18 cellular contexts compared by ENCODE assay signal in the genomic region with DNA sequence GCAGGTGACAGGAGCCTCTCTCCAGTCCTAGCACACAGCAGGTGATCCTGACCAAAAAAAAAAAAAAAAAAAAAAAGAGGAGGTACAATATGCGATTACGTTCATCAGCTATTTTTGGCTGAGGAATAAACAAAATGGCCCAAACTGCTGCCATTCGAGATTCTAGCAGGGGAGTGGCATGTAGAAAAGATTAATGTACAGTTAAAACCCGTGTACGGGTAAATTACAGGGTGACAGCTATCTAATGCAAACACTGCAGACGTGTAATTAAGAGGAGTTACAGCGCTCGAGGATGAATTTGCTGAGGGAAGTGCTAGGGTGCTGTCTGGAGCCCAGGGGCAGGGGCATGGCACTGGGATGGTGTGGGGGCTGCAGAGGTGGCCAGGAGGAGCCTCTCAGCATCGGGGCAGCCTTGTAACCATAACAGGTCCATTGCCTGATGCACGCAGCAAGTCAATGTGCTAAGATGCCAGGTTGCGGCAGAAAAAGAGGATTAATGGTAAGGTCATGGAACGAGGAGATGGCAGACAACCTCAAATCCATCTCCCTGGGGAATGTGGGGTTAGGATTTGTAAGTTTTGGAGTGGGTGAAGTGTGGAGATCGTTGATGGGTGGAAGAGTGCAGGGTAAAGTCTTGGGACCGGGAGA. TPM values are rescaled to one million over a fixed set of nuclear protein-coding genes. Genes with fewer than 3 reads are reported as not detected.
DNase-seq lines count a peak whose midpoint lies in the region; ATAC-seq and TF ChIP-seq lines count a peak whose summit lies in the region.
"Had no signal": no experiment of that assay in that cellular context is flagged by ENCODE, and none has a peak within 500 bp of the region (broad histone marks: within the 10 kb centered on the region; RNA-seq: fewer than 3 reads in every experiment).

No MANE protein-coding gene starts in this region.

- H3K9ac ChIP-seq in HUES6 (ENCODE audit: low read length) (peak overlapping the region; percentile 23), endocrine pancreas (ENCODE audit: control insufficient read depth, insufficient read depth, low read length) (no peak overlapping the region)
- H3K9ac ChIP-seq: GM23248 had no signal

- H3K4me1 ChIP-seq in HUES6 (ENCODE audit: control insufficient read depth, insufficient read depth, low read length) (peaks cover 40% of the 10 kb centered on the region), endocrine pancreas (ENCODE audit: control insufficient read depth, insufficient read depth, low read length) (no peaks in the 10 kb centered on the region), body of pancreas (no peaks in the 10 kb centered on the region)

- H3K36me3 Mint-ChIP-seq in activated CD4-positive, alpha-beta T cell treated with anti-CD3 and anti-CD28 coated beads, Interleukin-2, amount 10 ng/mL, durations not matched to agents 24 days and 14 days (ENCODE audit: low read depth) = no peaks in the 10 kb centered on the region

- intact Hi-C loops in body of pancreas (cut with DNase I) = no loop called here
- intact Hi-C loops in activated CD4-positive, alpha-beta T cell treated with anti-CD3 and anti-CD28 coated beads, Interleukin-2, amount 10 ng/mL, durations not matched to agents 24 days and 14 days (cut with micrococcal nuclease) = no loop called here

- peaks cover 3% of the 10 kb centered on the region for H3K27me3 Mint-ChIP-seq in activated CD4-positive, alpha-beta T cell treated with anti-CD3 and anti-CD28 coated beads, Interleukin-2, amount 10 ng/mL, durations not matched to agents 24 days and 14 days

- no peak overlapping the region for H3K4me3 Mint-ChIP-seq in activated CD4-positive, alpha-beta T cell treated with anti-CD3 and anti-CD28 coated beads, Interleukin-2, amount 10 ng/mL, durations not matched to agents 24 days and 14 days
- H3K4me3 Mint-ChIP-seq: nephron had no signal

- TF ChIP-seq CTCF in body of pancreas (IDR thresholded peaks at IDR 0.05) = no peak

- 24 to 26% methylated on average over 14 of the region's 14 CpGs for WGBS in body of pancreas, 2 donors

- no peaks in the 10 kb centered on the region for H3K9me3 Mint-ChIP-seq in activated CD4-positive, alpha-beta T cell treated with anti-CD3 and anti-CD28 coated beads, Interleukin-2, amount 10 ng/mL, durations not matched to agents 24 days and 14 days

- H3K4me3 ChIP-seq in HUES6 (ENCODE audit: low read depth, low read length) (peak overlapping the region; percentile 34; the same call in 1 of the 2 replicates), endocrine pancreas (ENCODE audit: control insufficient read depth, insufficient read depth, low read length) (peak overlapping the region; percentile 2), body of pancreas (no peak overlapping the region)
- H3K4me3 ChIP-seq: GM23248 had no signal

- H3K9me3 ChIP-seq in HUES6 (ENCODE audit: control insufficient read depth, insufficient read depth, low read depth, low read length) (no peaks in the 10 kb centered on the region), endocrine pancreas (ENCODE audit: control insufficient read depth, low read length) (no peaks in the 10 kb centered on the region), body of pancreas (no peaks in the 10 kb centered on the region)

- H3K36me3 ChIP-seq in HUES6 (ENCODE audit: control insufficient read depth, insufficient read depth, low read length) (no peaks in the 10 kb centered on the region), endocrine pancreas (ENCODE audit: control insufficient read depth, insufficient read depth, low read length) (no peaks in the 10 kb centered on the region), body of pancreas (replicated peaks in 1 of 2; ENCODE audit: insufficient read depth in 1 of 2, low read depth in 2 of 2) (no peaks in the 10 kb centered on the region)

- no peak overlapping the region for H3K27ac Mint-ChIP-seq in activated CD4-positive, alpha-beta T cell treated with anti-CD3 and anti-CD28 coated beads, Interleukin-2, amount 10 ng/mL, durations not matched to agents 24 days and 14 days
- H3K27ac Mint-ChIP-seq: nephron had no signal

- H3K27ac ChIP-seq in HUES6 (ENCODE audit: low read depth, low read length) (peak overlapping the region; percentile 53; the same call in 1 of the 2 replicates), body of pancreas (no peak overlapping the region)
- H3K27ac ChIP-seq: GM23248 had no signal

- no peaks in the 10 kb centered on the region for H3K4me1 Mint-ChIP-seq in activated CD4-positive, alpha-beta T cell treated with anti-CD3 and anti-CD28 coated beads, Interleukin-2, amount 10 ng/mL, durations not matched to agents 24 days and 14 days
- H3K4me1 Mint-ChIP-seq: nephron had no signal

- peak; percentile 82 for DNase-seq in COR-L47 (lab: John Stamatoyannopoulos, UW)
- peak; percentile 100 for DNase-seq in NCI-H2227 treated with DMSO at 0.1 percent for 48 hours (lab: John Stamatoyannopoulos, UW)
- no peak for DNase-seq in body of pancreas
- DNase-seq in activated CD4-positive, alpha-beta T cell treated with anti-CD3 and anti-CD28 coated beads, Interleukin-2, amount 10 ng/mL, durations not matched to agents 24 days and 14 days = no peak
- DNase-seq: activated CD4-positive, CD25-positive, alpha-beta regulatory T cell treated with anti-CD3 and anti-CD28 coated beads, Interleukin-2, amount 50 U/mL, for 72 hours; activated CD8-positive, alpha-beta memory T cell treated with anti-CD3 and anti-CD28 coated beads, Interleukin-2, amount 50 U/mL, for 4 hours; activated naive CD4-positive, alpha-beta T cell treated with Interleukin-2 at 50 U/mL for 16 hours; GM23248; mesenchymal stem cell; T-helper 9 cell had no signal

- no peak for TF ChIP-seq POLR2A in body of pancreas (IDR thresholded peaks at IDR 0.05)

- no peak for ATAC-seq in body of pancreas
- ATAC-seq in GM21381 (IDR thresholded peaks at IDR 0.05; ENCODE audit: unreplicated experiment) = no peak
- ATAC-seq in GM21825 (IDR thresholded peaks at IDR 0.05; ENCODE audit: unreplicated experiment) = no peak

- no peaks in the 10 kb centered on the region for H3K27me3 ChIP-seq in HUES6 (ENCODE audit: control insufficient read depth, insufficient read depth, low read length)
- no peaks in the 10 kb centered on the region for H3K27me3 ChIP-seq in endocrine pancreas (ENCODE audit: control insufficient read depth, insufficient read depth, low read length)
- peaks cover 0 to 7% of the 10 kb centered on the region in 2 donors for H3K27me3 ChIP-seq in body of pancreas

RNA-seq across cellular contexts. Expression of a gene that starts 17.4 kb away (rescaled TPM):
- under 1 TPM in 1 of 2 donors, not detected in 1; 0.26 TPM for total RNA-seq in body of pancreas
- not detected in 2 replicates for total RNA-seq in activated CD4-positive, alpha-beta T cell treated with anti-CD3 and anti-CD28 coated beads, Interleukin-2, amount 10 ng/mL, durations not matched to agents 24 days and 14 days
- total RNA-seq: astrocyte, epithelial cell of proximal tubule, LHCN-M2 had no signal

Comparison
In these comparisons a context has a peak if more than half of its experiments do, and no peak if none do; other contexts are left out.
1. DNase-seq: peak in COR-L47 (single experiment) and NCI-H2227 treated with DMSO at 0.1 percent for 48 hours (single experiment); none in body of pancreas (0 of 4) and activated CD4-positive, alpha-beta T cell treated with anti-CD3 and anti-CD28 coated beads, Interleukin-2, amount 10 ng/mL, durations not matched to agents 24 days and 14 days (single experiment).
2. H3K4me3 ChIP-seq: peak in HUES6 (single experiment) and endocrine pancreas (single experiment); none in body of pancreas (0 of 2).